ENCODE assay signal across 27 cellular contexts in the genomic region with DNA sequence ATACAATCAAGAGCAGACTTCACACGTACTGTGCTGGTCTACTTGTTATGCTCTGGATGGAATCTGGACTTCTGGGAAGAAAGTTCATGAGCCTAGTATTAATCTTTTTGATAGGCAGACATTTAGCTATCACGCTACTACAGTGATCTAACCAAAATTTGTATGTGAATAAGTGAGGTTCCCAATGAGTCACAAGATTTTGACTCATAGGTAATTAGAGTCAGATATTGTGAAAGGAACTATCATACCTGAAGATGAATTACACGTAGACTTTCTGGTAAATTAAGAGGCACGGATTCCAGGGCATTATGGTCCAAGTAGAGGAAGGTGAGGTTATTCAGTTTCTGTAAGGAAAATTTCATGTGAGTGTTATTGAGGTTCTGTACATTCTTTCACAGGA. TPM values are rescaled to one million over a fixed set of nuclear protein-coding genes. Genes with fewer than 3 reads are reported as not detected.
DNase-seq lines count a peak whose midpoint lies in the region; ATAC-seq, FAIRE-seq and TF ChIP-seq lines count a peak whose summit lies in the region.
"Had no signal": no experiment of that assay in that cellular context is flagged by ENCODE, and none has a peak within 500 bp of the region (broad histone marks: within the 10 kb centered on the region; RNA-seq: fewer than 3 reads in every experiment).

No MANE protein-coding gene starts in this region.

- no peak overlapping the region for H3K14ac ChIP-seq in IMR-90 (replicated peaks; ENCODE audit: low read depth, low read length)

- WGBS in A549 (ENCODE audit: missing lambda C conversion rate) = 89% methylated on average over 4 of the region's 4 CpGs
- WGBS in IMR-90 (ENCODE audit: extremely low coverage in 2 of 2, insufficient read length in 1 of 2), 2 experiments = no CpG with 5 or more reads among the region's 4 CpGs
- WGBS in mammary epithelial cell (ENCODE audit: low coverage, missing lambda C conversion rate) = 30% methylated on average over 4 of the region's 4 CpGs

- no peak for ATAC-seq in A549
- ATAC-seq in IMR-90 (ENCODE audit: low read depth) = no peak
- ATAC-seq in omental fat pad (ENCODE audit: low FRiP score) = peak; percentile 84
- ATAC-seq in GM18502 (IDR thresholded peaks at IDR 0.05; ENCODE audit: poor library complexity, unreplicated experiment) = no peak
- ATAC-seq: natural killer cell treated with Interleukin-12 subunit alpha and Interleukin-12 subunit beta and Interleukin-15 and Interleukin-18, amount 100 ng/mL, for 72 hours; psoas muscle had no signal

- H3K4me2 ChIP-seq in A549 = no peak overlapping the region
- H3K4me2 ChIP-seq in IMR-90 (ENCODE audit: low read depth, low read length) = no peak overlapping the region
- H3K4me2 ChIP-seq in mammary epithelial cell (ENCODE audit: insufficient read depth, low read depth, low read length) = peak overlapping the region; percentile 9
- H3K4me2 ChIP-seq: hepatocyte had no signal

- H3K4me3 Mint-ChIP-seq in HFFc6 (no peak overlapping the region), CD14-positive monocyte (no peak overlapping the region)
- H3K4me3 Mint-ChIP-seq: activated B cell treated with CpG ODN at 0.5 μM for 24 hours; activated naive CD8-positive, alpha-beta T cell treated with anti-CD3 and anti-CD28 coated beads, Interleukin-2, amount 10 ng/mL, durations not matched to agents 7 days and 5 days; CD8-positive, alpha-beta memory T cell; natural killer cell treated with Interleukin-12 subunit alpha and Interleukin-12 subunit beta and Interleukin-15 and Interleukin-18, amount 100 ng/mL, for 72 hours had no signal

- H4K5ac ChIP-seq in IMR-90 (ENCODE audit: low read depth, low read length) = no peak overlapping the region

- H2BK5ac ChIP-seq in IMR-90 (ENCODE audit: low read depth, low read length, poor library complexity, severe bottlenecking) = no peak overlapping the region

- H3K4me1 ChIP-seq in A549 (peaks cover 16% of the 10 kb centered on the region; the same call in 2 of the 3 replicates), IMR-90 (ENCODE audit: control insufficient read depth, insufficient read depth, low read length) (no peaks in the 10 kb centered on the region; the same call in 1 of the 2 replicates), mammary epithelial cell (ENCODE audit: insufficient read depth, low read length) (peaks cover 15% of the 10 kb centered on the region)
- H3K4me1 ChIP-seq: psoas muscle, SJSA1, upper lobe of left lung had no signal

- no peak overlapping the region for H3K23ac ChIP-seq in IMR-90 (ENCODE audit: low read depth, low read length)

- no peak for TF ChIP-seq EP300 in A549 (IDR thresholded peaks at IDR 0.05)

- H3K18ac ChIP-seq in IMR-90 (ENCODE audit: low read depth, low read length) = no peak overlapping the region

- POLR2A ChIA-PET in A549 (lab: Yijun Ruan, JAX) (no interaction called here), IMR-90 (lab: Charles Lee; ENCODE audit: unreplicated experiment) (no interaction called here)

- CTCF ChIA-PET in A549 (lab: Yijun Ruan, JAX) = interaction anchor here (0.6 to 2.1 kb wide), 2 partner anchors 9 to 66 kb away, joined by 5 to 6 read pairs; no protein-coding TSS in a partner anchor
- CTCF ChIA-PET in IMR-90 (lab: Yijun Ruan, JAX) = no interaction called here
- CTCF ChIA-PET in mammary epithelial cell (lab: Charles Lee; ENCODE audit: low non-redundant PET) = interaction anchor here (0.6 kb wide), 1 partner anchor 17 kb away, joined by 8 read pairs; no protein-coding TSS in a partner anchor

- H3K9me3 ChIP-seq in A549 (no peaks in the 10 kb centered on the region), IMR-90 (ENCODE audit: control insufficient read depth, insufficient read depth, low read length) (no peaks in the 10 kb centered on the region), mammary epithelial cell (replicated peaks; ENCODE audit: insufficient read depth, low read length) (no peaks in the 10 kb centered on the region)
- H3K9me3 ChIP-seq: psoas muscle, SJSA1, upper lobe of left lung had no signal

- 0 out of 2 replicates have a peak overlapping the region, but pooled peaks have one; percentile 6 for H2BK20ac ChIP-seq in IMR-90 (ENCODE audit: low read depth, low read length)

- H3K9me3 Mint-ChIP-seq in HFFc6 (no peaks in the 10 kb centered on the region), CD14-positive monocyte (peaks cover 0 to 4% (median 0%) of the 10 kb centered on the region in 7 donors)
- H3K9me3 Mint-ChIP-seq: activated B cell treated with CpG ODN at 0.5 μM for 24 hours; activated naive CD8-positive, alpha-beta T cell treated with anti-CD3 and anti-CD28 coated beads, Interleukin-2, amount 10 ng/mL, durations not matched to agents 7 days and 5 days; CD8-positive, alpha-beta memory T cell; natural killer cell treated with Interleukin-12 subunit alpha and Interleukin-12 subunit beta and Interleukin-15 and Interleukin-18, amount 100 ng/mL, for 72 hours had no signal

- H3K27me3 Mint-ChIP-seq in HFFc6 (ENCODE audit: insufficient read depth) = no peaks in the 10 kb centered on the region
- no peaks in the 10 kb centered on the region for H3K27me3 Mint-ChIP-seq in CD14-positive monocyte (ENCODE audit: low read depth in 3 of 3)
- H3K27me3 Mint-ChIP-seq: activated B cell treated with CpG ODN at 0.5 μM for 24 hours; activated naive CD8-positive, alpha-beta T cell treated with anti-CD3 and anti-CD28 coated beads, Interleukin-2, amount 10 ng/mL, durations not matched to agents 7 days and 5 days; CD8-positive, alpha-beta memory T cell; natural killer cell treated with Interleukin-12 subunit alpha and Interleukin-12 subunit beta and Interleukin-15 and Interleukin-18, amount 100 ng/mL, for 72 hours had no signal

- H3K27ac ChIP-seq in A549 (no peak overlapping the region), IMR-90 (ENCODE audit: insufficient read depth, low read length) (no peak overlapping the region), mammary epithelial cell (ENCODE audit: insufficient read depth, low read depth, low read length) (peak overlapping the region; percentile 56)
- H3K27ac ChIP-seq: hepatocyte, psoas muscle, SJSA1, upper lobe of left lung had no signal

- peaks cover 4% of the 10 kb centered on the region for H3K79me2 ChIP-seq in mammary epithelial cell (ENCODE audit: insufficient read depth, low read length)
- H3K79me2 ChIP-seq: hepatocyte had no signal

- H2AK5ac ChIP-seq in IMR-90 (ENCODE audit: low read depth, low read length) = no peak overlapping the region

- DNase-seq in A549 (ENCODE audit: low read depth in 1 of 2, low spot score in 1 of 2) = no peak
- DNase-seq in IMR-90 = peak; percentile 29
- peak; percentile 86 for DNase-seq in mammary epithelial cell
- no peak for DNase-seq in omental fat pad (ENCODE audit: low spot score)
- DNase-seq in HFFc6 = no peak
- no peak for DNase-seq in NCI-H1092 (lab: John Stamatoyannopoulos, UW)
- no peak for DNase-seq in CD14-positive monocyte (ENCODE audit: low spot score)
- DNase-seq: activated B cell treated with CpG ODN at 0.5 μM for 24 hours; activated naive CD8-positive, alpha-beta T cell treated with anti-CD3 and anti-CD28 coated beads, Interleukin-2, amount 10 ng/mL, durations not matched to agents 7 days and 5 days; CD8-positive, alpha-beta memory T cell; DND-41; effector CD8-positive, alpha-beta T cell; mesendoderm; NCI-H526; psoas muscle; stimulated activated CD4-positive, alpha-beta T cell treated with anti-CD3 and anti-CD28 coated beads, Interleukin-15, amount 100 ng/mL, for 24 hours; stimulated activated naive CD4-positive, alpha-beta T cell; upper lobe of left lung had no signal

- in situ Hi-C loops in IMR-90 (cut with MboI; ENCODE audit: low sequenced_read_pairs) (no loop called here), mammary epithelial cell (cut with MboI; ENCODE audit: low sequenced_read_pairs in 2 of 2) (no loop called here)

- no peaks in the 10 kb centered on the region for H3K79me1 ChIP-seq in IMR-90 (ENCODE audit: low read depth in 1 of 2, low read length in 2 of 2)

- TF ChIP-seq CTCF in A549 (IDR thresholded peaks at IDR 0.05) (no peak), IMR-90 (conservative IDR thresholded peaks at IDR 0.05; ENCODE audit: low read depth, low read length) (no peak), mammary epithelial cell (conservative IDR thresholded peaks at IDR 0.05 in 1 of 2, IDR thresholded peaks at IDR 0.05 in 1 of 2; ENCODE audit: extremely low read depth in 1 of 2, insufficient read depth in 1 of 2, low read depth in 1 of 2, low read length in 2 of 2) (no peak), omental fat pad (IDR thresholded peaks at IDR 0.05) (no peak), HFFc6 (IDR thresholded peaks at IDR 0.05) (no peak), CD14-positive monocyte (IDR thresholded peaks at IDR 0.05) (no peak)

- FAIRE-seq in A549 (lab: Jason Lieb, UNC) = no peak
- FAIRE-seq: H1, islet of Langerhans had no signal

- no peak overlapping the region for H3K4ac ChIP-seq in IMR-90 (ENCODE audit: low read depth, low read length)

- dilution Hi-C loops in IMR-90 (cut with HindIII; ENCODE audit: low sequenced_read_pairs, unreplicated experiment) = no loop called here
- dilution Hi-C loops in mammary epithelial cell (cut with HindIII; ENCODE audit: low sequenced_read_pairs) = no loop called here

- H3K27ac Mint-ChIP-seq in HFFc6 = no peak overlapping the region
- H3K27ac Mint-ChIP-seq in CD14-positive monocyte = no peak overlapping the region
- H3K27ac Mint-ChIP-seq: activated B cell treated with CpG ODN at 0.5 μM for 24 hours; activated naive CD8-positive, alpha-beta T cell treated with anti-CD3 and anti-CD28 coated beads, Interleukin-2, amount 10 ng/mL, durations not matched to agents 7 days and 5 days; natural killer cell treated with Interleukin-12 subunit alpha and Interleukin-12 subunit beta and Interleukin-15 and Interleukin-18, amount 100 ng/mL, for 72 hours had no signal

- H3K9me1 ChIP-seq in IMR-90 (ENCODE audit: insufficient read depth, low read length) = no peaks in the 10 kb centered on the region; the same call in 1 of the 2 replicates

- H4K8ac ChIP-seq in IMR-90 (ENCODE audit: low read depth in 2 of 2, low read length in 2 of 2) = no peak overlapping the region

- H3K36me3 ChIP-seq in IMR-90 (ENCODE audit: control insufficient read depth, insufficient read depth, low read length) = no peaks in the 10 kb centered on the region
- H3K36me3 ChIP-seq in mammary epithelial cell (ENCODE audit: insufficient read depth, low read length) = peaks cover 2% of the 10 kb centered on the region
- H3K36me3 ChIP-seq: SJSA1, upper lobe of left lung had no signal

- TF ChIP-seq RAD21 in A549 (conservative IDR thresholded peaks at IDR 0.05 in 1 of 2, IDR thresholded peaks at IDR 0.05 in 1 of 2) = no peak
- no peak for TF ChIP-seq RAD21 in IMR-90 (IDR thresholded peaks at IDR 0.05; ENCODE audit: low read length)

- H4K91ac ChIP-seq in IMR-90 (ENCODE audit: insufficient read depth, low read depth, low read length) = no peak overlapping the region

- no peak overlapping the region for H3K56ac ChIP-seq in IMR-90 (ENCODE audit: extremely low read depth, insufficient read depth, low read length)

- no peak overlapping the region for H2AK9ac ChIP-seq in IMR-90 (replicated peaks; ENCODE audit: low read depth, low read length, poor library complexity)

- intact Hi-C loops in IMR-90 (cut with micrococcal nuclease) = no loop called here
- intact Hi-C loops in mammary epithelial cell (cut with micrococcal nuclease) = no loop called here
- intact Hi-C loops in CD14-positive monocyte (cut with micrococcal nuclease) = no loop called here

- H4K20me1 ChIP-seq in IMR-90 (ENCODE audit: insufficient read depth, low read length) (no peaks in the 10 kb centered on the region), mammary epithelial cell (ENCODE audit: insufficient read depth, low read length) (no peaks in the 10 kb centered on the region)

- H3K4me1 Mint-ChIP-seq in HFFc6 (ENCODE audit: low read depth) (peaks cover 30% of the 10 kb centered on the region), CD14-positive monocyte (no peaks in the 10 kb centered on the region)
- H3K4me1 Mint-ChIP-seq: activated B cell treated with CpG ODN at 0.5 μM for 24 hours had no signal

- H2AFZ ChIP-seq in IMR-90 (replicated peaks; ENCODE audit: low read length, poor library complexity) (no peak overlapping the region), mammary epithelial cell (ENCODE audit: low read depth, low read length) (peak overlapping the region; percentile 36)
- H2AFZ ChIP-seq: hepatocyte had no signal

- H3K9ac ChIP-seq in IMR-90 (ENCODE audit: low read depth, low read length) (no peak overlapping the region), mammary epithelial cell (ENCODE audit: insufficient read depth, low read length) (no peak overlapping the region)

- H3K4me3 ChIP-seq in A549 = no peak overlapping the region
- no peak overlapping the region for H3K4me3 ChIP-seq in IMR-90 (ENCODE audit: insufficient read depth, low read depth, low read length)
- no peak overlapping the region for H3K4me3 ChIP-seq in mammary epithelial cell (replicated peaks in 1 of 3; ENCODE audit: insufficient read depth in 1 of 3, low read depth in 2 of 3, low read length in 3 of 3)
- H3K4me3 ChIP-seq: hepatocyte, psoas muscle, SJSA1, upper lobe of left lung had no signal

- no peak overlapping the region for H2BK15ac ChIP-seq in IMR-90 (ENCODE audit: low read depth, low read length)

- H3K27me3 ChIP-seq in IMR-90 (ENCODE audit: control insufficient read depth, insufficient read depth, low read length) (no peaks in the 10 kb centered on the region), mammary epithelial cell (ENCODE audit: insufficient read depth, low read length) (no peaks in the 10 kb centered on the region)
- H3K27me3 ChIP-seq: hepatocyte, SJSA1, upper lobe of left lung had no signal

- TF ChIP-seq POLR2A in A549 (IDR thresholded peaks at IDR 0.05; ENCODE audit: low read length) (no peak), IMR-90 (IDR thresholded peaks at IDR 0.05; ENCODE audit: low read depth, low read length) (no peak)

- no peak overlapping the region for H2BK120ac ChIP-seq in IMR-90 (ENCODE audit: low read depth, low read length)

- BruUV-seq in IMR-90 (replicated peaks; lab: Mats Ljungman, UMichigan) (no TSS peak), mammary epithelial cell (replicated peaks; lab: Mats Ljungman, UMichigan) (no TSS peak)

- H3K36me3 Mint-ChIP-seq in HFFc6 (ENCODE audit: low read depth) = no peaks in the 10 kb centered on the region
- peaks cover 5 to 6% of the 10 kb centered on the region in 2 donors for H3K36me3 Mint-ChIP-seq in CD14-positive monocyte
- H3K36me3 Mint-ChIP-seq: natural killer cell treated with Interleukin-12 subunit alpha and Interleukin-12 subunit beta and Interleukin-15 and Interleukin-18, amount 100 ng/mL, for 72 hours had no signal

RNA-seq across cellular contexts. Expression of a gene that starts 18.4 kb away (rescaled TPM):
- polyA plus RNA-seq in A549 (2011; rRNA removed) (not detected in 2 replicates), A549 (2017; fragmentation: RNase III; extraction: RNeasy Plus Mini Kit Qiagen cat#74134 plus additional on column Dnase treatment) (not detected in 3 replicates), IMR-90 (2012; rRNA removed) (0.10 TPM in 1 of 2 replicates, not detected in the other), mammary epithelial cell (not detected), CD14-positive monocyte (not detected)
- not detected in 2 replicates for polyA plus RNA-seq in A549 (2012; cell fraction: cytosol; rRNA removed)
- not detected in 2 replicates for polyA plus RNA-seq in A549 (2012; cell fraction: nucleus; rRNA removed)
- not detected in 2 replicates for polyA minus RNA-seq in A549 (2011; rRNA and poly(A)+ RNA removed)
- total RNA-seq in IMR-90 (2012; rRNA removed) (under 0.01 TPM in 1 of 2 replicates, not detected in the other), mammary epithelial cell (not detected), omental fat pad (100 to 1,000 TPM in 3 of 4 donors, 10 to 100 TPM in 1; 24.6 to 412 (median 114) TPM)
- polyA plus RNA-seq in IMR-90 (2012; cell fraction: cytosol; rRNA removed) = not detected in 2 replicates
- polyA plus RNA-seq in IMR-90 (2012; cell fraction: nucleus; rRNA removed; ENCODE audit: low replicate concordance) = not detected in 2 replicates
- polyA minus RNA-seq in mammary epithelial cell = not detected
- total RNA-seq in HFFc6 (2021; fragmentation: NEBNext Ultra II Directional; extraction: Animal tissue kit (Norgen Biotek cat#: 25700)) = under 1 TPM in 1 of 6 experiments, not detected in 5; 0.12 TPM
- total RNA-seq: activated B cell treated with CpG ODN at 0.5 μM for 24 hours; activated CD8-positive, alpha-beta memory T cell treated with anti-CD3 and anti-CD28 coated beads for 36 hours; activated naive CD8-positive, alpha-beta T cell treated with anti-CD3 and anti-CD28 coated beads, Interleukin-2, amount 10 ng/mL, durations not matched to agents 7 days and 5 days; CD8-positive, alpha-beta memory T cell; H1; natural killer cell treated with Interleukin-12 subunit alpha and Interleukin-12 subunit beta and Interleukin-15 and Interleukin-18, amount 100 ng/mL, for 72 hours; SJSA1; T-helper 2 cell treated with Interferon-gamma antibody and Interleukin-4, amounts not matched to agents 100 ng/mL and 5 ng/mL, for 36 hours had no signal
- polyA plus RNA-seq: H1 had no signal

RNA-seq across cellular contexts. Expression of a gene that starts 38.3 kb away (rescaled TPM):
- polyA plus RNA-seq in A549 (2011; rRNA removed) (not detected in 2 replicates), A549 (2017; fragmentation: RNase III; extraction: RNeasy Plus Mini Kit Qiagen cat#74134 plus additional on column Dnase treatment) (not detected in 3 replicates), IMR-90 (2012; rRNA removed) (not detected in 2 replicates), mammary epithelial cell (not detected), CD14-positive monocyte (not detected)
- polyA plus RNA-seq in A549 (2012; cell fraction: cytosol; rRNA removed) = not detected in 2 replicates
- polyA plus RNA-seq in A549 (2012; cell fraction: nucleus; rRNA removed) = not detected in 2 replicates
- polyA minus RNA-seq in A549 (2011; rRNA and poly(A)+ RNA removed) = not detected in 2 replicates
- total RNA-seq in IMR-90 (2012; rRNA removed) (not detected in 2 replicates), mammary epithelial cell (not detected), omental fat pad (100 to 1,000 TPM in 1 of 4 donors, 10 to 100 TPM in 3; 10.2 to 122 (median 40.2) TPM)
- not detected in 2 replicates for polyA plus RNA-seq in IMR-90 (2012; cell fraction: cytosol; rRNA removed)
- polyA plus RNA-seq in IMR-90 (2012; cell fraction: nucleus; rRNA removed; ENCODE audit: low replicate concordance) = not detected in 2 replicates
- polyA minus RNA-seq in mammary epithelial cell = not detected
- total RNA-seq in HFFc6 (2021; fragmentation: NEBNext Ultra II Directional; extraction: Animal tissue kit (Norgen Biotek cat#: 25700)) = not detected
- total RNA-seq: activated B cell treated with CpG ODN at 0.5 μM for 24 hours; activated CD8-positive, alpha-beta memory T cell treated with anti-CD3 and anti-CD28 coated beads for 36 hours; activated naive CD8-positive, alpha-beta T cell treated with anti-CD3 and anti-CD28 coated beads, Interleukin-2, amount 10 ng/mL, durations not matched to agents 7 days and 5 days; CD8-positive, alpha-beta memory T cell; H1; natural killer cell treated with Interleukin-12 subunit alpha and Interleukin-12 subunit beta and Interleukin-15 and Interleukin-18, amount 100 ng/mL, for 72 hours; T-helper 2 cell treated with Interferon-gamma antibody and Interleukin-4, amounts not matched to agents 100 ng/mL and 5 ng/mL, for 36 hours had no signal
- polyA plus RNA-seq: AG04450; CD8-positive, alpha-beta memory T cell; H1 had no signal

Comparison
In these comparisons a context has a peak if more than half of its experiments do, and no peak if none do; other contexts are left out.
1. DNase-seq: peak in IMR-90 (single experiment) and mammary epithelial cell (single experiment); none in A549 (0 of 2), omental fat pad (single experiment), HFFc6 (single experiment), NCI-H1092 (single experiment) and CD14-positive monocyte (single experiment).
2. RNA of a gene that starts 18.4 kb away (total RNA-seq): 24.6 to 412 TPM in omental fat pad; 0.12 TPM in HFFc6, under 0.01 TPM in IMR-90 and not detected in mammary epithelial cell; every median in the first group is over 10 times any median in the second.
3. RNA of a gene that starts 38.3 kb away (total RNA-seq): 10.2 to 122 TPM in omental fat pad; not detected in HFFc6, not detected in IMR-90 and not detected in mammary epithelial cell; every median in the first group is over 10 times any median in the second.